ENCODE assay signal across 8 cellular contexts in genomic region chr1:40338745-40339419, GRCh38. TPM values are rescaled to one million over a fixed set of nuclear protein-coding genes. Genes with fewer than 3 reads are reported as not detected.
DNase-seq lines count a peak whose midpoint lies in the region; ATAC-seq, FAIRE-seq and TF ChIP-seq lines count a peak whose summit lies in the region.

No MANE protein-coding gene starts in this region.

- intact Hi-C loops in left ventricle myocardium superior (cut with micrococcal nuclease) = loop anchor here (5.0 kb wide), 1 partner anchor 192 kb away; no protein-coding TSS in a partner anchor
- intact Hi-C loops in aorta (cut with DNase I) = loop anchor here (1.0 to 5.0 kb wide), 5 partner anchors 63 to 252 kb away; no protein-coding TSS in a partner anchor

- no peak overlapping the region for H3K27ac Mint-ChIP-seq in T-helper 2 cell treated with Interferon-gamma antibody and Interleukin-4, amounts not matched to agents 5 μg/mL and 100 μg/mL, for 36 hours

- H3K4me3 Mint-ChIP-seq in T-helper 2 cell treated with Interferon-gamma antibody and Interleukin-4, amounts not matched to agents 5 μg/mL and 100 μg/mL, for 36 hours = peak overlapping the region; percentile 10

- H3K27ac ChIP-seq in A549 = no peak overlapping the region
- no peak overlapping the region for H3K27ac ChIP-seq in aorta (ENCODE audit: low read depth in 1 of 2, low read length in 2 of 2)

- TF ChIP-seq POLR2A in A549 (IDR thresholded peaks at IDR 0.05; ENCODE audit: low read length) = no peak

- H3K27me3 Mint-ChIP-seq in T-helper 2 cell treated with Interferon-gamma antibody and Interleukin-4, amounts not matched to agents 5 μg/mL and 100 μg/mL, for 36 hours (ENCODE audit: low read depth) = no peaks in the 10 kb centered on the region

- no peak for FAIRE-seq in A549 (lab: Jason Lieb, UNC)

- ATAC-seq in A549 (peak; percentile 86 to 95), GM19351 (IDR thresholded peaks at IDR 0.05; ENCODE audit: unreplicated experiment) (peak; percentile 51), left ventricle myocardium superior (peak; percentile 87), aorta (ENCODE audit: low FRiP score) (peak; percentile 88)

- H3K4me2 ChIP-seq in A549 = peak overlapping the region; percentile 93

- DNase-seq in A549 (ENCODE audit: low read depth in 1 of 2, low spot score in 1 of 2) (peak; percentile 73 to 80), NCI-H187 treated with DMSO at 0.1 percent for 48 hours (lab: John Stamatoyannopoulos, UW) (peak; percentile 23), amniotic stem cell (lab: John Stamatoyannopoulos, UW) (peak; percentile 15), left ventricle myocardium superior (peak; percentile 87), retina (peak; percentile 90), aorta (peak; percentile 82 to 92)
- DNase-seq in T-helper 2 cell treated with Interferon-gamma antibody and Interleukin-4, amounts not matched to agents 5 μg/mL and 100 μg/mL, for 36 hours (ENCODE audit: low spot score) = peak; percentile 81

- H3K36me3 Mint-ChIP-seq in T-helper 2 cell treated with Interferon-gamma antibody and Interleukin-4, amounts not matched to agents 5 μg/mL and 100 μg/mL, for 36 hours (ENCODE audit: low read depth) = no peaks in the 10 kb centered on the region

- no peaks in the 10 kb centered on the region for H3K9me3 Mint-ChIP-seq in T-helper 2 cell treated with Interferon-gamma antibody and Interleukin-4, amounts not matched to agents 5 μg/mL and 100 μg/mL, for 36 hours

- peak; percentile 81 for TF ChIP-seq CTCF in A549 (IDR thresholded peaks at IDR 0.05)

- H3K27me3 ChIP-seq in aorta (ENCODE audit: control insufficient read depth in 1 of 2, insufficient read depth in 2 of 2, low read length in 1 of 2) = no peaks in the 10 kb centered on the region

- WGBS in A549 (ENCODE audit: missing lambda C conversion rate) = 7% methylated on average over 21 of the region's 21 CpGs
- 33 to 34% methylated on average over 21 of the region's 21 CpGs for WGBS in aorta, 2 donors

- H3K36me3 ChIP-seq in aorta (ENCODE audit: control insufficient read depth in 1 of 2, insufficient read depth in 2 of 2, low read length in 1 of 2) = no peaks in the 10 kb centered on the region

- no peaks in the 10 kb centered on the region for H3K9me3 ChIP-seq in A549
- peaks cover 2% of the 10 kb centered on the region for H3K9me3 ChIP-seq in aorta (ENCODE audit: control insufficient read depth, low read length)

- TF ChIP-seq EP300 in A549 (IDR thresholded peaks at IDR 0.05) = no peak

- H3K4me3 ChIP-seq in A549 (peak overlapping the region; percentile 36), aorta (ENCODE audit: low read length in 2 of 2) (no peak overlapping the region)

- H3K4me1 ChIP-seq in A549 (no peaks in the 10 kb centered on the region), aorta (ENCODE audit: control insufficient read depth in 1 of 2, insufficient read depth in 2 of 2, low read length in 2 of 2) (no peaks in the 10 kb centered on the region)

- peaks cover 35% of the 10 kb centered on the region for H3K4me1 Mint-ChIP-seq in T-helper 2 cell treated with Interferon-gamma antibody and Interleukin-4, amounts not matched to agents 5 μg/mL and 100 μg/mL, for 36 hours (ENCODE audit: low read depth)

- POLR2A ChIA-PET in A549 (lab: Yijun Ruan, JAX) = interaction anchor here (0.6 to 0.7 kb wide), 2 partner anchors 18 to 81 kb away, joined by 3 to 6 read pairs; partner anchors contain the start of gene ZMPSTE24

- CTCF ChIA-PET in A549 (lab: Yijun Ruan, JAX) = interaction anchor here (0.6 to 6.3 kb wide), 57 partner anchors 9 to 366 kb away, joined by 3 to 58 read pairs (median 4); partner anchors contain the start of genes COL9A2, RLF, SMAP2 and TMCO2

- TF ChIP-seq RAD21 in A549 (conservative IDR thresholded peaks at IDR 0.05 in 1 of 2, IDR thresholded peaks at IDR 0.05 in 1 of 2) = peak; percentile 86 to 94

TF ChIP-seq in A549, 52 proteins besides CTCF, POLR2A, EP300 and RAD21:
- TF ChIP-seq SMC3 (IDR thresholded peaks at IDR 0.05) = peak; percentile 71
- no peak for TF ChIP-seq HOXA7 (CRISPR knock-in tag; IDR thresholded peaks at IDR 0.05)
- TF ChIP-seq KDM5A (IDR thresholded peaks at IDR 0.05) = no peak
- TF ChIP-seq CEBPB (IDR thresholded peaks at IDR 0.05) = peak in 1 of 2 experiments; percentile 49; a peak in 1 of 4 replicates
- no peak for TF ChIP-seq NPAS2 (CRISPR knock-in tag; IDR thresholded peaks at IDR 0.05; ENCODE audit: borderline replicate concordance)
- TF ChIP-seq ESRRA (IDR thresholded peaks at IDR 0.05; ENCODE audit: borderline replicate concordance, low read length) = no peak
- TF ChIP-seq NR3C1 (IDR thresholded peaks at IDR 0.05) = no peak
- TF ChIP-seq FOSL2 (IDR thresholded peaks at IDR 0.05) = no peak
- TF ChIP-seq FOSL2 (CRISPR knock-in tag; IDR thresholded peaks at IDR 0.05) = no peak
- no peak for TF ChIP-seq EHF (CRISPR knock-in tag; IDR thresholded peaks at IDR 0.05)
- no peak for TF ChIP-seq RNF2 (IDR thresholded peaks at IDR 0.05; ENCODE audit: borderline replicate concordance, low read depth)
- no peak for TF ChIP-seq HOXB13 (CRISPR knock-in tag; IDR thresholded peaks at IDR 0.05; ENCODE audit: low read depth)
- no peak for TF ChIP-seq POLR2AphosphoS2 (conservative IDR thresholded peaks at IDR 0.05; ENCODE audit: low read length)
- TF ChIP-seq FOXS1 (CRISPR knock-in tag; IDR thresholded peaks at IDR 0.05) = no peak
- TF ChIP-seq SREBF2 (IDR thresholded peaks at IDR 0.05) = no peak
- no peak for TF ChIP-seq MAX (IDR thresholded peaks at IDR 0.05)
- TF ChIP-seq REST (IDR thresholded peaks at IDR 0.05) = 0 out of 2 replicates have a peak, but pooled peaks have one; percentile 26
- TF ChIP-seq HEYL (CRISPR knock-in tag; IDR thresholded peaks at IDR 0.05) = no peak
- no peak for TF ChIP-seq E2F6 (IDR thresholded peaks at IDR 0.05; ENCODE audit: borderline replicate concordance, low read depth)
- TF ChIP-seq ZSCAN20 (CRISPR knock-in tag; IDR thresholded peaks at IDR 0.05) = no peak
- TF ChIP-seq HDAC2 (IDR thresholded peaks at IDR 0.05) = no peak

RNA-seq across cellular contexts. Expression of gene COL9A2, which starts 21.8 kb away (rescaled TPM):
- polyA plus RNA-seq in A549 (2011; rRNA removed) = 0.08 and 0.16 TPM in 2 replicates
- 0.15 and 0.21 TPM in 2 replicates for polyA plus RNA-seq in A549 (2012; cell fraction: cytosol; rRNA removed)
- 0.40 and 0.60 TPM in 2 replicates for polyA plus RNA-seq in A549 (2012; cell fraction: nucleus; rRNA removed)
- 0.12 to 0.32 TPM (median 0.12 TPM) in 3 replicates for polyA plus RNA-seq in A549 (2017; fragmentation: RNase III; extraction: RNeasy Plus Mini Kit Qiagen cat#74134 plus additional on column Dnase treatment)
- polyA minus RNA-seq in A549 (2011; rRNA and poly(A)+ RNA removed) = 0.17 TPM in 1 of 2 replicates, not detected in the other
- 0.45 TPM for total RNA-seq in left ventricle myocardium superior
- 10 to 100 TPM in 1 of 2 donors, 1 to 10 TPM in 1; 8.6 to 16.3 TPM for total RNA-seq in aorta
- polyA plus RNA-seq in aorta = 10 to 100 TPM; 10.1 to 27.7 TPM

RNA-seq across cellular contexts. Expression of gene SMAP2, which starts 34.6 kb away (rescaled TPM):
- polyA plus RNA-seq in A549 (2011; rRNA removed) (7.7 and 8.3 TPM in 2 replicates), A549 (2017; fragmentation: RNase III; extraction: RNeasy Plus Mini Kit Qiagen cat#74134 plus additional on column Dnase treatment) (6.4 to 7.2 TPM (median 7.1 TPM) in 3 replicates), aorta (10 to 100 TPM; 10.4 to 33.3 TPM)
- 3.7 and 5.0 TPM in 2 replicates for polyA plus RNA-seq in A549 (2012; cell fraction: cytosol; rRNA removed)
- polyA plus RNA-seq in A549 (2012; cell fraction: nucleus; rRNA removed) = 4.8 and 7.2 TPM in 2 replicates
- polyA minus RNA-seq in A549 (2011; rRNA and poly(A)+ RNA removed) = 7.4 and 11.1 TPM in 2 replicates
- total RNA-seq in left ventricle myocardium superior (15.1 TPM), aorta (10 to 100 TPM; 36.9 to 42.2 TPM)

Comparison
In these comparisons a context has a peak if more than half of its experiments do, and no peak if none do; other contexts are left out.
1. DNase-seq: peak in every context shown above with its lines; median percentile 90 in retina; 87 in left ventricle myocardium superior; 87 in aorta; 81 in T-helper 2 cell treated with Interferon-gamma antibody and Interleukin-4, amounts not matched to agents 5 μg/mL and 100 μg/mL, for 36 hours; 76 in A549; 23 in NCI-H187 treated with DMSO at 0.1 percent for 48 hours; 15 in amniotic stem cell.